Comparison of ENCODE assay signal across 9 cellular contexts in genomic region chr14:61080591-61081010, GRCh38.
A peak's percentile ranks its signal among the peaks of the same experiment; 100 is the strongest.
DNase-seq lines count a peak whose midpoint lies in the region; ATAC-seq and TF ChIP-seq lines count a peak whose summit lies in the region.
"Had no signal": no experiment of that assay in that cellular context is flagged by ENCODE, and none has a peak within 500 bp of the region (broad histone marks: within the 10 kb centered on the region; RNA-seq: fewer than 3 reads in every experiment).

No MANE protein-coding gene starts in this region.

- peak overlapping the region; percentile 55 for H3K27ac ChIP-seq in AG04450 (ENCODE audit: low read depth, low read length)

- CTCF ChIA-PET in AG04450 (lab: Charles Lee) = interaction anchor here (0.8 kb wide), 1 partner anchor 455 kb away, joined by 8 read pairs; no protein-coding TSS in a partner anchor
- CTCF ChIA-PET in activated CD8-positive, alpha-beta T cell treated with anti-CD3 and anti-CD28 coated beads, Interleukin-2, amount 10 ng/mL, durations not matched to agents 7 days and 5 days (lab: Charles Lee) = no interaction called here

- H3K4me3 Mint-ChIP-seq in activated CD8-positive, alpha-beta T cell treated with anti-CD3 and anti-CD28 coated beads, Interleukin-2, amount 10 ng/mL, durations not matched to agents 7 days and 5 days = no peak overlapping the region

- H3K36me3 Mint-ChIP-seq in activated CD8-positive, alpha-beta T cell treated with anti-CD3 and anti-CD28 coated beads, Interleukin-2, amount 10 ng/mL, durations not matched to agents 7 days and 5 days (ENCODE audit: low read depth) = no peaks in the 10 kb centered on the region

- H3K27me3 ChIP-seq in AG04450 (ENCODE audit: control insufficient read depth, insufficient read depth, low read length) = no peaks in the 10 kb centered on the region

- no peak overlapping the region for H3K27ac Mint-ChIP-seq in activated CD8-positive, alpha-beta T cell treated with anti-CD3 and anti-CD28 coated beads, Interleukin-2, amount 10 ng/mL, durations not matched to agents 7 days and 5 days

- in situ Hi-C loops in astrocyte of the cerebellum (cut with HindIII; ENCODE audit: low sequenced_read_pairs) = loop anchor here (10.0 kb wide), 1 partner anchor 64 kb away; no protein-coding TSS in a partner anchor

- peak; percentile 72 for DNase-seq in AG04450 (ENCODE audit: low read depth, low spot score)
- peak; percentile 81 for DNase-seq in astrocyte of the cerebellum (ENCODE audit: low read depth)
- no peak for DNase-seq in putamen (ENCODE audit: low spot score)
- no peak for DNase-seq in OCI-M2 (lab: John Stamatoyannopoulos, UW; ENCODE audit: unreplicated experiment)
- DNase-seq in activated CD4-positive, alpha-beta T cell treated with anti-CD3 and anti-CD28 coated beads for 4 hours = no peak
- no peak for DNase-seq in activated CD8-positive, alpha-beta T cell treated with anti-CD3 and anti-CD28 coated beads, Interleukin-2, amount 10 ng/mL, durations not matched to agents 7 days and 5 days
- DNase-seq: HCEC 1CT had no signal

- no peaks in the 10 kb centered on the region for H3K27me3 Mint-ChIP-seq in activated CD8-positive, alpha-beta T cell treated with anti-CD3 and anti-CD28 coated beads, Interleukin-2, amount 10 ng/mL, durations not matched to agents 7 days and 5 days (ENCODE audit: low read depth)

- peak; percentile 20; the same call in 1 of the 2 replicates for TF ChIP-seq CTCF in AG04450 (IDR thresholded peaks at IDR 0.05; ENCODE audit: low read depth, low read length)
- peak; percentile 16 for TF ChIP-seq CTCF in astrocyte of the cerebellum (IDR thresholded peaks at IDR 0.05; ENCODE audit: low read depth, low read length, missing control alignments)

- peak; percentile 65 for ATAC-seq in GM19397 (IDR thresholded peaks at IDR 0.05; ENCODE audit: unreplicated experiment)
- peak; percentile 68 for ATAC-seq in HG03103 (IDR thresholded peaks at IDR 0.05; ENCODE audit: low read depth, unreplicated experiment)
- ATAC-seq in activated CD8-positive, alpha-beta T cell treated with anti-CD3 and anti-CD28 coated beads, Interleukin-2, amount 10 ng/mL, durations not matched to agents 7 days and 5 days = no peak

- no peaks in the 10 kb centered on the region for H3K9me3 ChIP-seq in AG04450 (ENCODE audit: control insufficient read depth, insufficient read depth, low read length)

- H3K4me3 ChIP-seq in AG04450 (ENCODE audit: low read depth, low read length) (no peak overlapping the region), astrocyte of the cerebellum (ENCODE audit: low read depth, low read length) (no peak overlapping the region)

- no peaks in the 10 kb centered on the region for H3K9me3 Mint-ChIP-seq in activated CD8-positive, alpha-beta T cell treated with anti-CD3 and anti-CD28 coated beads, Interleukin-2, amount 10 ng/mL, durations not matched to agents 7 days and 5 days (ENCODE audit: insufficient read depth)

- POLR2A ChIA-PET in AG04450 (lab: Yijun Ruan, JAX) = no interaction called here
- POLR2A ChIA-PET in activated CD8-positive, alpha-beta T cell treated with anti-CD3 and anti-CD28 coated beads, Interleukin-2, amount 10 ng/mL, durations not matched to agents 7 days and 5 days (lab: Charles Lee) = no interaction called here

- no peaks in the 10 kb centered on the region for H3K4me1 Mint-ChIP-seq in activated CD8-positive, alpha-beta T cell treated with anti-CD3 and anti-CD28 coated beads, Interleukin-2, amount 10 ng/mL, durations not matched to agents 7 days and 5 days (ENCODE audit: low read depth)

Comparison
In these comparisons a context has a peak if more than half of its experiments do, and no peak if none do; other contexts are left out.
1. DNase-seq: peak in AG04450 (single experiment) and astrocyte of the cerebellum (single experiment); none in putamen (single experiment), OCI-M2 (single experiment), activated CD4-positive, alpha-beta T cell treated with anti-CD3 and anti-CD28 coated beads for 4 hours (0 of 2) and activated CD8-positive, alpha-beta T cell treated with anti-CD3 and anti-CD28 coated beads, Interleukin-2, amount 10 ng/mL, durations not matched to agents 7 days and 5 days (single experiment).